ENCODE assay signal across 12 cellular contexts in the genomic region with DNA sequence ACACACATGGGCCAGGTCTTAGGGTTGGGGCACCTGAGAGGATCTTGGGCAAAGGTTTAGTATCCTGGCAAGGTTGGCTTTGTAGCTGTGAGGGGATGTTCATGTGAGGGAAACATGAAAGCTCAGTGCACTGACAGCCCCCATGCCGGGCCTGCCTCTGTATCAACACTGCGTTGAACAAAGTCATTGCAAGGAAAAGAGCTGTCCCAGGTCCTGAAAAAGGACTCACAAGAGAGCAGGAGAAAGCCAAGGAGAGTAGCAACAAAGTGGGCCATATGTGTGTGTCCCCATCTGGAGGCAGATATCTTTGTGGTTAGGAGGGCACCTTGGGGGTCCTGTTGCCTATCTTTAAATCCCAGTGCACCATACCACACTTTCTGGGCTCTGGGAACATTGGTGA.
DNase-seq lines count a peak whose midpoint lies in the region; ATAC-seq and TF ChIP-seq lines count a peak whose summit lies in the region.
"Had no signal": no experiment of that assay in that cellular context is flagged by ENCODE, and none has a peak within 500 bp of the region (broad histone marks: within the 10 kb centered on the region; RNA-seq: fewer than 3 reads in every experiment).

No MANE protein-coding gene starts in this region.

- peak; percentile 40 for DNase-seq in activated CD4-positive, alpha-beta T cell treated with anti-CD3 and anti-CD28 coated beads, Interleukin-2, amount 10 ng/mL, durations not matched to agents 7 days and 5 days
- DNase-seq in activated CD4-positive, alpha-beta T cell treated with anti-CD3 and anti-CD28 coated beads, Interleukin-2, amount 50 U/mL, for 1 hour: no peak
- DNase-seq in OCI-LY7 (ENCODE audit: low spot score) (peak; percentile 44), endothelial cell (ENCODE audit: low spot score) (peak; percentile 62), retina (peak; percentile 33), HFFc6 (no peak), C1 segment of cervical spinal cord (lab: John Stamatoyannopoulos, UW) (no peak)
- no peak for DNase-seq in natural killer cell treated with Interleukin-12 subunit alpha and Interleukin-12 subunit beta and Interleukin-15 and Interleukin-18, amount 100 ng/mL, for 72 hours (ENCODE audit: low spot score)
- DNase-seq: activated CD4-positive, alpha-beta T cell treated with anti-CD3 and anti-CD28 coated beads for 1 hour; adrenal gland; sigmoid colon had no signal

- no peak overlapping the region for H2AFZ ChIP-seq in OCI-LY7 (ENCODE audit: low read length)

- H3K27ac ChIP-seq in OCI-LY7 (ENCODE audit: low read depth, low read length, poor library complexity, severe bottlenecking): no peak overlapping the region
- H3K27ac ChIP-seq: adrenal gland, sigmoid colon had no signal

- no peak overlapping the region for H3K27ac Mint-ChIP-seq in activated CD4-positive, alpha-beta T cell treated with anti-CD3 and anti-CD28 coated beads, Interleukin-2, amount 10 ng/mL, durations not matched to agents 7 days and 5 days
- no peak overlapping the region for H3K27ac Mint-ChIP-seq in endothelial cell (ENCODE audit: unreplicated experiment)
- no peak overlapping the region for H3K27ac Mint-ChIP-seq in HFFc6
- no peak overlapping the region for H3K27ac Mint-ChIP-seq in natural killer cell treated with Interleukin-12 subunit alpha and Interleukin-12 subunit beta and Interleukin-15 and Interleukin-18, amount 100 ng/mL, for 72 hours

- no peaks in the 10 kb centered on the region for H3K27me3 Mint-ChIP-seq in activated CD4-positive, alpha-beta T cell treated with anti-CD3 and anti-CD28 coated beads, Interleukin-2, amount 10 ng/mL, durations not matched to agents 7 days and 5 days
- H3K27me3 Mint-ChIP-seq in endothelial cell (ENCODE audit: unreplicated experiment) (no peaks in the 10 kb centered on the region), HFFc6 (ENCODE audit: insufficient read depth) (no peaks in the 10 kb centered on the region; the same call in 1 of the 2 replicates)
- peaks cover 2 to 24% of the 10 kb centered on the region in 2 donors for H3K27me3 Mint-ChIP-seq in natural killer cell treated with Interleukin-12 subunit alpha and Interleukin-12 subunit beta and Interleukin-15 and Interleukin-18, amount 100 ng/mL, for 72 hours

- H3K4me1 ChIP-seq in OCI-LY7 (ENCODE audit: insufficient read depth, low read length, poor library complexity, severe bottlenecking): no peaks in the 10 kb centered on the region
- H3K4me1 ChIP-seq: adrenal gland, sigmoid colon had no signal

- intact Hi-C loops in OCI-LY7 (cut with micrococcal nuclease; ENCODE audit: unreplicated experiment): no loop called here

- no peaks in the 10 kb centered on the region for H3K4me1 Mint-ChIP-seq in activated CD4-positive, alpha-beta T cell treated with anti-CD3 and anti-CD28 coated beads, Interleukin-2, amount 10 ng/mL, durations not matched to agents 7 days and 5 days
- H3K4me1 Mint-ChIP-seq in endothelial cell (ENCODE audit: unreplicated experiment) (no peaks in the 10 kb centered on the region), HFFc6 (ENCODE audit: low read depth) (no peaks in the 10 kb centered on the region)
- no peaks in the 10 kb centered on the region for H3K4me1 Mint-ChIP-seq in natural killer cell treated with Interleukin-12 subunit alpha and Interleukin-12 subunit beta and Interleukin-15 and Interleukin-18, amount 100 ng/mL, for 72 hours (ENCODE audit: low read depth in 2 of 2)

- POLR2A ChIA-PET in activated CD4-positive, alpha-beta T cell treated with anti-CD3 and anti-CD28 coated beads, Interleukin-2, amount 10 ng/mL, durations not matched to agents 7 days and 5 days (lab: Charles Lee): no interaction called here
- POLR2A ChIA-PET in OCI-LY7 (lab: Charles Lee): interaction anchor here (0.5 kb wide), 1 partner anchor 94 kb away, joined by 3 read pairs; no protein-coding TSS in a partner anchor

- H3K9me2 ChIP-seq in OCI-LY7 (ENCODE audit: insufficient read depth, low read length): no peaks in the 10 kb centered on the region

- CTCF ChIA-PET in activated CD4-positive, alpha-beta T cell treated with anti-CD3 and anti-CD28 coated beads, Interleukin-2, amount 10 ng/mL, durations not matched to agents 7 days and 5 days (lab: Charles Lee): no interaction called here
- CTCF ChIA-PET in OCI-LY7 (lab: Charles Lee; ENCODE audit: unreplicated experiment): no interaction called here

- H4K20me1 ChIP-seq in OCI-LY7 (ENCODE audit: insufficient read depth, low read length): 0 out of 2 replicates have a peak, but pooled peaks cover 3% of the 10 kb centered on the region

- TF ChIP-seq CTCF in OCI-LY7 (conservative IDR thresholded peaks at IDR 0.05; ENCODE audit: low read length) (no peak), endothelial cell (IDR thresholded peaks at IDR 0.05; ENCODE audit: unreplicated experiment) (no peak), HFFc6 (IDR thresholded peaks at IDR 0.05) (no peak)

- BruUV-seq in OCI-LY7 (replicated peaks; lab: Mats Ljungman, UMichigan): no TSS peak

- no peaks in the 10 kb centered on the region for H3K9me3 Mint-ChIP-seq in activated CD4-positive, alpha-beta T cell treated with anti-CD3 and anti-CD28 coated beads, Interleukin-2, amount 10 ng/mL, durations not matched to agents 7 days and 5 days
- H3K9me3 Mint-ChIP-seq in endothelial cell (ENCODE audit: unreplicated experiment) (no peaks in the 10 kb centered on the region), HFFc6 (peaks cover 50% of the 10 kb centered on the region)
- H3K9me3 Mint-ChIP-seq in natural killer cell treated with Interleukin-12 subunit alpha and Interleukin-12 subunit beta and Interleukin-15 and Interleukin-18, amount 100 ng/mL, for 72 hours: peaks cover 9% of the 10 kb centered on the region

- ATAC-seq in natural killer cell treated with Interleukin-12 subunit alpha and Interleukin-12 subunit beta and Interleukin-15 and Interleukin-18, amount 100 ng/mL, for 72 hours: no peak
- ATAC-seq: esophagus mucosa had no signal

- no peaks in the 10 kb centered on the region for H3K36me3 ChIP-seq in OCI-LY7 (ENCODE audit: insufficient read depth, low read length)
- H3K36me3 ChIP-seq: adrenal gland, sigmoid colon had no signal

- H3K4me3 Mint-ChIP-seq in activated CD4-positive, alpha-beta T cell treated with anti-CD3 and anti-CD28 coated beads, Interleukin-2, amount 10 ng/mL, durations not matched to agents 7 days and 5 days: no peak overlapping the region
- H3K4me3 Mint-ChIP-seq in endothelial cell (ENCODE audit: unreplicated experiment) (no peak overlapping the region), HFFc6 (no peak overlapping the region)
- no peak overlapping the region for H3K4me3 Mint-ChIP-seq in natural killer cell treated with Interleukin-12 subunit alpha and Interleukin-12 subunit beta and Interleukin-15 and Interleukin-18, amount 100 ng/mL, for 72 hours

- no peak overlapping the region for H3K4me2 ChIP-seq in OCI-LY7 (ENCODE audit: low read length)

- H3K36me3 Mint-ChIP-seq in activated CD4-positive, alpha-beta T cell treated with anti-CD3 and anti-CD28 coated beads, Interleukin-2, amount 10 ng/mL, durations not matched to agents 7 days and 5 days (ENCODE audit: low read depth): no peaks in the 10 kb centered on the region
- H3K36me3 Mint-ChIP-seq in endothelial cell (ENCODE audit: low read depth, unreplicated experiment) (no peaks in the 10 kb centered on the region), HFFc6 (ENCODE audit: low read depth) (no peaks in the 10 kb centered on the region)
- H3K36me3 Mint-ChIP-seq in natural killer cell treated with Interleukin-12 subunit alpha and Interleukin-12 subunit beta and Interleukin-15 and Interleukin-18, amount 100 ng/mL, for 72 hours: no peaks in the 10 kb centered on the region

- H3K9me3 ChIP-seq in OCI-LY7 (ENCODE audit: low read length): no peaks in the 10 kb centered on the region
- H3K9me3 ChIP-seq: adrenal gland, sigmoid colon had no signal

- no peak overlapping the region for H3K4me3 ChIP-seq in OCI-LY7 (ENCODE audit: low read depth, low read length, poor library complexity, severe bottlenecking)
- H3K4me3 ChIP-seq: adrenal gland, sigmoid colon had no signal

- H3K79me2 ChIP-seq in OCI-LY7 (ENCODE audit: insufficient read depth, low read depth, low read length): no peaks in the 10 kb centered on the region

Comparison
In these comparisons a context has a peak if more than half of its experiments do, and no peak if none do; other contexts are left out.
1. DNase-seq: peak in activated CD4-positive, alpha-beta T cell treated with anti-CD3 and anti-CD28 coated beads, Interleukin-2, amount 10 ng/mL, durations not matched to agents 7 days and 5 days (single experiment), OCI-LY7 (single experiment), endothelial cell (single experiment) and retina (single experiment); none in activated CD4-positive, alpha-beta T cell treated with anti-CD3 and anti-CD28 coated beads, Interleukin-2, amount 50 U/mL, for 1 hour (single experiment), HFFc6 (single experiment), natural killer cell treated with Interleukin-12 subunit alpha and Interleukin-12 subunit beta and Interleukin-15 and Interleukin-18, amount 100 ng/mL, for 72 hours (single experiment) and C1 segment of cervical spinal cord (0 of 14).